ENCODE assay signal across 10 cellular contexts in the genomic region with DNA sequence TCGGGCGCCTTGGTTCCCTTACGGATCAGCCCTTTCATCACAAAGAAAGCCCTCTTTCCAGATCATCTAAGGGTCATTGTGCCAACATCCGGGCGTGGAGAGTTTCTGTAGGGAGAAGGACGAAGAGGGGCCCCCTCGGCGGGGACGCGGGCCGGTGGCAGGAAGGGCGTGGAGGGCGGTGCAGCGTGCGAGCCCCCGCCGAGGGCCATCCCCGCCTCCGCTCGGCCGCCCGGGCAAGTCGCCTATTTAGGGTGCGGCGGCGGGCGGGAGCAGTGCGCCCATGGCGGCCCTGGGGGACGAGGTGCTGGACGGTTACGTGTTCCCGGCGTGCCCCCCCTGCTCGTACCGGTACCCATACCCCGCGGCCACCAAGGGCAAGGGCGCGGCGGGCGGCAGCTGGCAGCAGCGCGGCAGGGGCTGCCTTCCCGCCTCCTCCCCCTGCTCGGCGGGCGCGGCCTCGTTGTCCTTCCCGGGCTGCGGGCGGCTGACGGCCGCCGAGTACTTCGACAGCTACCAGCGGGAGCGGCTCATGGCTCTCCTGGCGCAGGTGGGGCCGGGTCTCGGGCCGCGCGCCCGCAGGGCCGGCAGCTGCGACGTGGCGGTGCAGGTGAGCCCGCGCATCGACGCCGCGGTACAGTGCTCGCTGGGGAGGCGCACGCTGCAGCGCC. TPM values are rescaled to one million over a fixed set of nuclear protein-coding genes. Genes with fewer than 3 reads are reported as not detected.
DNase-seq lines count a peak whose midpoint lies in the region; ATAC-seq and FAIRE-seq lines count a peak whose summit lies in the region.
"Had no signal": no experiment of that assay in that cellular context is flagged by ENCODE, and none has a peak within 500 bp of the region (broad histone marks: within the 10 kb centered on the region; RNA-seq: fewer than 3 reads in every experiment).

A gene with protein sequence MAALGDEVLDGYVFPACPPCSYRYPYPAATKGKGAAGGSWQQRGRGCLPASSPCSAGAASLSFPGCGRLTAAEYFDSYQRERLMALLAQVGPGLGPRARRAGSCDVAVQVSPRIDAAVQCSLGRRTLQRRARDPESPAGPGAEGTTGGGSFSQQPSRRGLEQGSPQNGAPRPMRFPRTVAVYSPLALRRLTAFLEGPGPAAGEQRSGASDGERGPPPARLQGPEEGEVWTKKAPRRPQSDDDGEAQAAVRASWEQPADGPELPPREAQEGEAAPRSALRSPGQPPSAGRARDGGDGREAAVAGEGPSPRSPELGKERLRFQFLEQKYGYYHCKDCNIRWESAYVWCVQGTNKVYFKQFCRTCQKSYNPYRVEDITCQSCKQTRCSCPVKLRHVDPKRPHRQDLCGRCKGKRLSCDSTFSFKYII (plus strand): TSS at position 241 of the 668 bp plus-strand sequence. CDS start 40 bp downstream, at position 281.

- WGBS in GM23248 (ENCODE audit: low coverage in 1 of 2, low lambda C conversion rate in 2 of 2, missing lambda C conversion rate in 2 of 2), 2 experiments, result 5 to 6% methylated on average over 41 to 52 of the region's 80 CpGs
- WGBS in right cardiac atrium, result 2% methylated on average over 80 of the region's 80 CpGs
- 2 to 6% (median 2%) methylated on average over 37 to 80 of the region's 80 CpGs for WGBS in small intestine, 3 donors

- H3K36me3 ChIP-seq in GM23248 (ENCODE audit: low read depth) (no peaks in the 10 kb centered on the region), small intestine (ENCODE audit: control insufficient read depth in 2 of 2, insufficient read depth in 2 of 2, low read length in 2 of 2) (no peaks in the 10 kb centered on the region)
- H3K36me3 ChIP-seq: pancreas had no signal

- FAIRE-seq in small intestine (lab: Jason Lieb, UNC) (no peak), RCC 7860 (lab: Jason Lieb, UNC) (no peak)
- FAIRE-seq: pancreas had no signal

- in situ Hi-C loops in GM23248 (cut with MboI), result no loop called here

- no peaks in the 10 kb centered on the region for H4K20me1 ChIP-seq in GM23248 (ENCODE audit: insufficient read depth)

- H3K9ac ChIP-seq in GM23248, result no peak within 1 kb of the TSS

- H3K27ac ChIP-seq in GM23248, result no peak within 1 kb of the TSS
- no peak within 1 kb of the TSS for H3K27ac ChIP-seq in right cardiac atrium (ENCODE audit: low read length)
- H3K27ac ChIP-seq in small intestine (ENCODE audit: low read depth in 1 of 2, low read length in 1 of 2), result no peak within 1 kb of the TSS
- H3K27ac ChIP-seq: pancreas had no signal

- H3K4me1 ChIP-seq in GM23248 (ENCODE audit: insufficient read depth), result no peaks in the 10 kb centered on the region
- H3K4me1 ChIP-seq in right cardiac atrium (ENCODE audit: control insufficient read depth, insufficient read depth, low read length), result peaks cover 3% of the 10 kb centered on the region
- no peaks in the 10 kb centered on the region for H3K4me1 ChIP-seq in small intestine (ENCODE audit: control insufficient read depth in 2 of 2, insufficient read depth in 1 of 2, low read depth in 1 of 2, low read length in 1 of 2)
- H3K4me1 ChIP-seq: pancreas had no signal

- H3K4me3 ChIP-seq in GM23248 (peak within 1 kb of the TSS; percentile 47; the same call in 1 of the 2 replicates), right cardiac atrium (ENCODE audit: low read length) (peak within 1 kb of the TSS; percentile 47), small intestine (ENCODE audit: low read depth in 1 of 2, low read length in 2 of 2) (peak within 1 kb of the TSS; percentile 18 to 45)

- H3F3A ChIP-seq in GM23248 (ENCODE audit: insufficient read depth), result peaks cover 6% of the 10 kb centered on the region; the same call in 1 of the 2 replicates

- H2AFZ ChIP-seq in GM23248, result peak within 1 kb of the TSS; percentile 60

- ATAC-seq in right cardiac atrium (peak; percentile 52 to 61), GM18870 (IDR thresholded peaks at IDR 0.05; ENCODE audit: unreplicated experiment) (no peak)

- DNase-seq in GM23248, result peak; percentile 20
- DNase-seq in activated CD8-positive, alpha-beta memory T cell treated with anti-CD3 and anti-CD28 coated beads, Interleukin-2, amount 50 U/mL, for 4 hours, result peak; percentile 15
- DNase-seq in right cardiac atrium, result peak in 2 of 3 donors; percentile 38 to 46
- no peak for DNase-seq in small intestine
- no peak for DNase-seq in medulla oblongata (ENCODE audit: extremely low spot score)
- DNase-seq in RCC 7860 (ENCODE audit: low spot score), result no peak
- no peak for DNase-seq in effector CD4-positive, alpha-beta T cell

- H3K27me3 ChIP-seq in GM23248 (replicated peaks; ENCODE audit: insufficient read depth), result peaks cover 64% of the 10 kb centered on the region
- H3K27me3 ChIP-seq in right cardiac atrium (ENCODE audit: control insufficient read depth, insufficient read depth), result no peaks in the 10 kb centered on the region
- H3K27me3 ChIP-seq in small intestine (ENCODE audit: control insufficient read depth in 2 of 2, insufficient read depth in 2 of 2, low read length in 2 of 2), result peaks cover 20 to 32% of the 10 kb centered on the region in 2 donors

- H3K79me2 ChIP-seq in GM23248 (ENCODE audit: insufficient read depth), result no peaks in the 10 kb centered on the region

- H3K9me3 ChIP-seq in GM23248 (ENCODE audit: low read depth) (no peaks in the 10 kb centered on the region), right cardiac atrium (ENCODE audit: control insufficient read depth, low read length) (no peaks in the 10 kb centered on the region), small intestine (ENCODE audit: control insufficient read depth, low read depth) (no peaks in the 10 kb centered on the region)
- H3K9me3 ChIP-seq: pancreas had no signal

- intact Hi-C loops in right cardiac atrium (cut with DNase I), result no loop called here

- no peaks in the 10 kb centered on the region for H3K9me2 ChIP-seq in GM23248 (ENCODE audit: insufficient read depth)

- no peak within 1 kb of the TSS for H3K4me2 ChIP-seq in GM23248 (ENCODE audit: unreplicated experiment)

RNA-seq across cellular contexts. Expression of the gene that starts here (rescaled TPM):
- not detected in 2 replicates for total RNA-seq in GM23248 (2014; rRNA removed; shearing (Covaris generic))
- not detected in 2 replicates for polyA plus RNA-seq in GM23248 (2016; fragmentation: Nextera tagmentation; extraction: Ambion mirVana)
- total RNA-seq in right cardiac atrium, result not detected
- not detected for polyA plus RNA-seq in right cardiac atrium
- not detected for polyA plus RNA-seq in small intestine
- total RNA-seq: activated CD8-positive, alpha-beta memory T cell treated with anti-CD3 and anti-CD28 coated beads for 36 hours; pancreas had no signal
- polyA plus RNA-seq: pancreas had no signal

Comparison
In these comparisons a context has a peak if more than half of its experiments do, and no peak if none do; other contexts are left out.
1. Peak in DNase-seq and H3K4me3 ChIP-seq in GM23248; RNA of the gene not detected or under 1 TPM.
2. Peak in DNase-seq, ATAC-seq and H3K4me3 ChIP-seq in right cardiac atrium; RNA of the gene not detected or under 1 TPM.